ENCODE assay signal across 11 cellular contexts in the genomic region with DNA sequence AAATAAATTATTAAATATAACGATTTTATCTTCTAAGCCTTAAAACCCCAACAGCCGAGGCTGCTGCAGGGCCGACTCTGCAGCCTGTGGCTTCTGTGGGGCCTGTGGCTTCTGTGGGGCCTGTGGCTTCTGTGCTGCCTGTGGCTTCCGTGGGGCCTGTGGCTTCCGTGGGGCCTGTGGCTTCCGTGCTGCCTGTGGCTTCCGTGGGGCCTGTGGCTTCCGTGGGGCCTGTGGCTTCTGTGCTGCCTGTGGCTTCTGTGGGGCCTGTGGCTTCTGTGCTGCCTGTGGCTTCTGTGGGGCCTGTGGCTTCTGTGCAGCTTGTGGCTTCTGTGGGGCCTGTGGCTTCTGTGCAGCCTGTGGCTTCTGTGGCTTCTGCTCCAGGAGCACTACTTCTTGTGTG. TPM values are rescaled to one million over a fixed set of nuclear protein-coding genes. Genes with fewer than 3 reads are reported as not detected.
DNase-seq lines count a peak whose midpoint lies in the region; TF ChIP-seq lines count a peak whose summit lies in the region.
"Not testable (repeated sequence)": the region's sequence is repeated elsewhere in the genome, so short reads cannot be mapped to it uniquely, and the experiment has no call there.
"Had no signal": no experiment of that assay in that cellular context is flagged by ENCODE, and none has a peak within 500 bp of the region (broad histone marks: within the 10 kb centered on the region; RNA-seq: fewer than 3 reads in every experiment).

No MANE protein-coding gene starts in this region.

- not testable (repeated sequence) for H3K4me1 ChIP-seq in CD8-positive, alpha-beta memory T cell (ENCODE audit: insufficient read depth, low read length); effector memory CD4-positive, alpha-beta T cell (ENCODE audit: control insufficient read depth, insufficient read depth, low read length, poor library complexity, severe bottlenecking)
- H3K4me1 ChIP-seq in neutrophil (ENCODE audit: control insufficient read depth in 1 of 2, insufficient read depth in 1 of 2, low read depth in 1 of 2, low read length in 1 of 2): peaks cover 16 to 21% of the 10 kb centered on the region in 2 experiments

- H3K9me3 Mint-ChIP-seq in CD8-positive, alpha-beta memory T cell; T-helper 1 cell treated with Interleukin-12 subunit alpha and Interleukin-12 subunit beta and Interleukin-4 antibody, amounts not matched to agents 30 μg/mL and 1 μg/mL, for 36 hours; activated CD4-positive, alpha-beta T cell treated with anti-CD3 and anti-CD28 coated beads, Interleukin-2, amount 10 ng/mL, durations not matched to agents 7 days and 5 days; activated naive CD4-positive, alpha-beta T cell treated with anti-CD3 and anti-CD28 coated beads, Interleukin-2, amount 50 U/mL, for 24 hours: not testable (repeated sequence)

- not testable (repeated sequence) for H3K4me3 Mint-ChIP-seq in CD8-positive, alpha-beta memory T cell; T-helper 1 cell treated with Interleukin-12 subunit alpha and Interleukin-12 subunit beta and Interleukin-4 antibody, amounts not matched to agents 30 μg/mL and 1 μg/mL, for 36 hours; activated CD4-positive, alpha-beta T cell treated with anti-CD3 and anti-CD28 coated beads, Interleukin-2, amount 10 ng/mL, durations not matched to agents 7 days and 5 days; activated naive CD4-positive, alpha-beta T cell treated with anti-CD3 and anti-CD28 coated beads, Interleukin-2, amount 50 U/mL, for 24 hours

- POLR2A ChIA-PET in CD8-positive, alpha-beta memory T cell (lab: Charles Lee); activated CD4-positive, alpha-beta T cell treated with anti-CD3 and anti-CD28 coated beads, Interleukin-2, amount 10 ng/mL, durations not matched to agents 7 days and 5 days (lab: Charles Lee): not testable (repeated sequence)

- peak in 3 of 5 donors; percentile 15 to 30 (median 24) for DNase-seq in CD8-positive, alpha-beta memory T cell
- not testable (repeated sequence) for DNase-seq in activated CD4-positive, alpha-beta T cell treated with anti-CD3 and anti-CD28 coated beads, Interleukin-2, amount 10 ng/mL, durations not matched to agents 7 days and 5 days
- DNase-seq in activated T-helper 1 cell treated with Interleukin-2 at 50 U/mL for 16 hours (ENCODE audit: low read depth): peak; percentile 8
- peak; percentile 5 to 29 (median 29) for DNase-seq in effector memory CD4-positive, alpha-beta T cell

- peak overlapping the region in 4 of 8 donors; percentile 23 to 75 (median 56) for H3K27ac Mint-ChIP-seq in CD8-positive, alpha-beta memory T cell
- peak overlapping the region; percentile 62 for H3K27ac Mint-ChIP-seq in T-helper 1 cell treated with Interleukin-12 subunit alpha and Interleukin-12 subunit beta and Interleukin-4 antibody, amounts not matched to agents 30 μg/mL and 1 μg/mL, for 36 hours
- H3K27ac Mint-ChIP-seq in activated CD4-positive, alpha-beta T cell treated with anti-CD3 and anti-CD28 coated beads, Interleukin-2, amount 10 ng/mL, durations not matched to agents 7 days and 5 days: peak overlapping the region; percentile 62
- H3K27ac Mint-ChIP-seq in activated naive CD4-positive, alpha-beta T cell treated with anti-CD3 and anti-CD28 coated beads, Interleukin-2, amount 50 U/mL, for 24 hours: peak overlapping the region; percentile 30

- TF ChIP-seq CTCF in neutrophil (IDR thresholded peaks at IDR 0.05): not testable (repeated sequence)

- H3K27me3 ChIP-seq in CD8-positive, alpha-beta memory T cell (ENCODE audit: insufficient read depth, low read length, poor library complexity, severe bottlenecking); effector memory CD4-positive, alpha-beta T cell (replicated peaks; ENCODE audit: control insufficient read depth, insufficient read depth, low read length, poor library complexity, severe bottlenecking); neutrophil: not testable (repeated sequence)

- H3K27ac ChIP-seq in CD8-positive, alpha-beta memory T cell (ENCODE audit: low read depth, low read length); effector memory CD4-positive, alpha-beta T cell (ENCODE audit: insufficient read depth, low read length, poor library complexity, severe bottlenecking): not testable (repeated sequence)
- peak overlapping the region; percentile 57 for H3K27ac ChIP-seq in neutrophil

- H3K4me1 Mint-ChIP-seq in CD8-positive, alpha-beta memory T cell; T-helper 1 cell treated with Interleukin-12 subunit alpha and Interleukin-12 subunit beta and Interleukin-4 antibody, amounts not matched to agents 30 μg/mL and 1 μg/mL, for 36 hours (ENCODE audit: low read depth); activated CD4-positive, alpha-beta T cell treated with anti-CD3 and anti-CD28 coated beads, Interleukin-2, amount 10 ng/mL, durations not matched to agents 7 days and 5 days; activated naive CD4-positive, alpha-beta T cell treated with anti-CD3 and anti-CD28 coated beads, Interleukin-2, amount 50 U/mL, for 24 hours: not testable (repeated sequence)

- not testable (repeated sequence) for H3K4me3 ChIP-seq in CD8-positive, alpha-beta memory T cell (ENCODE audit: low read length); effector memory CD4-positive, alpha-beta T cell (ENCODE audit: insufficient read depth, low read depth, low read length, poor library complexity, severe bottlenecking); neutrophil (ENCODE audit: low read depth in 1 of 2, low read length in 1 of 2)

- H3K36me3 ChIP-seq in CD8-positive, alpha-beta memory T cell (ENCODE audit: insufficient read depth, low read length): peaks cover 19% of the 10 kb centered on the region
- peaks cover 33% of the 10 kb centered on the region for H3K36me3 ChIP-seq in effector memory CD4-positive, alpha-beta T cell (ENCODE audit: control insufficient read depth, insufficient read depth, low read length)
- peaks cover 52% of the 10 kb centered on the region for H3K36me3 ChIP-seq in neutrophil

- H3K27me3 Mint-ChIP-seq in CD8-positive, alpha-beta memory T cell; T-helper 1 cell treated with Interleukin-12 subunit alpha and Interleukin-12 subunit beta and Interleukin-4 antibody, amounts not matched to agents 30 μg/mL and 1 μg/mL, for 36 hours (ENCODE audit: low read depth); activated CD4-positive, alpha-beta T cell treated with anti-CD3 and anti-CD28 coated beads, Interleukin-2, amount 10 ng/mL, durations not matched to agents 7 days and 5 days; activated naive CD4-positive, alpha-beta T cell treated with anti-CD3 and anti-CD28 coated beads, Interleukin-2, amount 50 U/mL, for 24 hours: not testable (repeated sequence)

- H3K36me3 Mint-ChIP-seq in CD8-positive, alpha-beta memory T cell: peaks cover 5 to 49% (median 11%) of the 10 kb centered on the region in 3 donors
- H3K36me3 Mint-ChIP-seq in T-helper 1 cell treated with Interleukin-12 subunit alpha and Interleukin-12 subunit beta and Interleukin-4 antibody, amounts not matched to agents 30 μg/mL and 1 μg/mL, for 36 hours (ENCODE audit: low read depth): peaks cover 34% of the 10 kb centered on the region
- H3K36me3 Mint-ChIP-seq in activated CD4-positive, alpha-beta T cell treated with anti-CD3 and anti-CD28 coated beads, Interleukin-2, amount 10 ng/mL, durations not matched to agents 7 days and 5 days (ENCODE audit: low read depth): peaks cover 51% of the 10 kb centered on the region
- not testable (repeated sequence) for H3K36me3 Mint-ChIP-seq in activated naive CD4-positive, alpha-beta T cell treated with anti-CD3 and anti-CD28 coated beads, Interleukin-2, amount 50 U/mL, for 24 hours

- not testable (repeated sequence) for H3K9me3 ChIP-seq in CD8-positive, alpha-beta memory T cell (ENCODE audit: low read length); effector memory CD4-positive, alpha-beta T cell (ENCODE audit: control insufficient read depth, low read length); neutrophil

- CTCF ChIA-PET in CD8-positive, alpha-beta memory T cell (lab: Charles Lee): interaction anchor here (1.1 kb wide), 1 partner anchor 40 kb away, joined by 5 read pairs; no protein-coding TSS in a partner anchor
- CTCF ChIA-PET in activated CD4-positive, alpha-beta T cell treated with anti-CD3 and anti-CD28 coated beads, Interleukin-2, amount 10 ng/mL, durations not matched to agents 7 days and 5 days (lab: Charles Lee): interaction anchor here (0.5 to 1.9 kb wide), 3 partner anchors 40 to 657 kb away, joined by 3 to 5 read pairs (median 4); no protein-coding TSS in a partner anchor

RNA-seq across cellular contexts. Expression of a gene that starts 25.2 kb away (rescaled TPM):
- total RNA-seq in CD8-positive, alpha-beta memory T cell: 10 to 100 TPM; 14.3 to 15.5 TPM
- 14.8 TPM for polyA plus RNA-seq in CD8-positive, alpha-beta memory T cell
- 10 to 100 TPM; 20.0 to 20.5 TPM for total RNA-seq in activated CD4-positive, alpha-beta T cell treated with anti-CD3 and anti-CD28 coated beads, Interleukin-2, amount 10 ng/mL, durations not matched to agents 7 days and 5 days

RNA-seq across cellular contexts. Expression of a gene that starts 27.6 kb away (rescaled TPM):
- 1 to 10 TPM; 7.4 to 8.7 TPM for total RNA-seq in CD8-positive, alpha-beta memory T cell
- polyA plus RNA-seq in CD8-positive, alpha-beta memory T cell: 9.8 TPM
- total RNA-seq in activated CD4-positive, alpha-beta T cell treated with anti-CD3 and anti-CD28 coated beads, Interleukin-2, amount 10 ng/mL, durations not matched to agents 7 days and 5 days: 100 to 1,000 TPM in 1 of 2 experiments, 10 to 100 TPM in 1; 95.5 to 107 TPM

RNA-seq across cellular contexts. Expression of a gene that starts 47.7 kb away (rescaled TPM):
- under 1 TPM; 0.13 to 0.26 TPM for total RNA-seq in CD8-positive, alpha-beta memory T cell
- not detected for polyA plus RNA-seq in CD8-positive, alpha-beta memory T cell
- under 1 TPM; 0.15 to 0.57 TPM for total RNA-seq in activated CD4-positive, alpha-beta T cell treated with anti-CD3 and anti-CD28 coated beads, Interleukin-2, amount 10 ng/mL, durations not matched to agents 7 days and 5 days

RNA-seq across cellular contexts. Expression of a gene that starts 51.5 kb away (rescaled TPM):
- 10 to 100 TPM; 21.0 to 21.6 TPM for total RNA-seq in CD8-positive, alpha-beta memory T cell
- polyA plus RNA-seq in CD8-positive, alpha-beta memory T cell: 24.7 TPM
- 10 to 100 TPM; 49.4 to 54.4 TPM for total RNA-seq in activated CD4-positive, alpha-beta T cell treated with anti-CD3 and anti-CD28 coated beads, Interleukin-2, amount 10 ng/mL, durations not matched to agents 7 days and 5 days

RNA-seq across cellular contexts. Expression of a gene that starts 54.1 kb away (rescaled TPM):
- total RNA-seq in CD8-positive, alpha-beta memory T cell: not detected
- not detected for polyA plus RNA-seq in CD8-positive, alpha-beta memory T cell
- not detected for total RNA-seq in activated CD4-positive, alpha-beta T cell treated with anti-CD3 and anti-CD28 coated beads, Interleukin-2, amount 10 ng/mL, durations not matched to agents 7 days and 5 days
- total RNA-seq: IMR-90, Right ventricle myocardium superior, SJSA1 had no signal
- polyA plus RNA-seq: A549, IMR-90 had no signal

Comparison
In these comparisons a context has a peak if more than half of its experiments do, and no peak if none do; other contexts are left out.
1. RNA of a gene that starts 27.6 kb away (total RNA-seq): 95.5 to 107 TPM in activated CD4-positive, alpha-beta T cell treated with anti-CD3 and anti-CD28 coated beads, Interleukin-2, amount 10 ng/mL, durations not matched to agents 7 days and 5 days; 7.4 to 8.7 TPM in CD8-positive, alpha-beta memory T cell; every median in the first group is over 4 times any median in the second.